ENCODE assay signal across 14 cellular contexts in genomic region chr6:89954721-89955148, GRCh38.
DNase-seq lines count a peak whose midpoint lies in the region; ATAC-seq and TF ChIP-seq lines count a peak whose summit lies in the region.
"Had no signal": no experiment of that assay in that cellular context is flagged by ENCODE, and none has a peak within 500 bp of the region (broad histone marks: within the 10 kb centered on the region; RNA-seq: fewer than 3 reads in every experiment).

No MANE protein-coding gene starts in this region.

- H3K4me1 ChIP-seq in H9 (ENCODE audit: insufficient read depth, low read length), result no peaks in the 10 kb centered on the region
- H3K4me1 ChIP-seq: ascending aorta had no signal

- H2BK5ac ChIP-seq in H9 (ENCODE audit: insufficient read length, low read length), result no peak overlapping the region

- no peaks in the 10 kb centered on the region for H3K9me3 Mint-ChIP-seq in activated CD4-positive, alpha-beta T cell treated with anti-CD3 and anti-CD28 coated beads for 36 hours (ENCODE audit: low read depth)
- H3K9me3 Mint-ChIP-seq in activated naive CD8-positive, alpha-beta T cell (ENCODE audit: low read depth), result no peaks in the 10 kb centered on the region
- H3K9me3 Mint-ChIP-seq in natural killer cell (no peaks in the 10 kb centered on the region), H9 (no peaks in the 10 kb centered on the region)

- TF ChIP-seq CTCF in natural killer cell (IDR thresholded peaks at IDR 0.05), result no peak
- TF ChIP-seq CTCF in H9 (conservative IDR thresholded peaks at IDR 0.05), result no peak

- H2AFZ ChIP-seq in H9 (ENCODE audit: low read length), result no peak overlapping the region

- peak; percentile 33 for DNase-seq in activated CD4-positive, alpha-beta T cell treated with anti-CD3 and anti-CD28 coated beads for 36 hours
- no peak for DNase-seq in activated CD4-positive, alpha-beta T cell treated with anti-CD3 and anti-CD28 coated beads, Interleukin-2, amount 50 U/mL, for 48 hours
- DNase-seq in M059J (ENCODE audit: low read depth) (peak; percentile 3), natural killer cell (no peak), H9 (no peak), ecto neural progenitor cell (ENCODE audit: low spot score) (no peak), DMS53 (lab: John Stamatoyannopoulos, UW) (no peak)
- DNase-seq: COR-L47, GF-D8, NCI-H1417, NCI-H510A, nucleus accumbens had no signal

- H3K56ac ChIP-seq in H9 (ENCODE audit: insufficient read length, low read depth, low read length), result no peak overlapping the region

- H3K18ac ChIP-seq in H9 (ENCODE audit: insufficient read length, low read depth, low read length), result no peak overlapping the region

- no peaks in the 10 kb centered on the region for H3K27me3 Mint-ChIP-seq in activated CD4-positive, alpha-beta T cell treated with anti-CD3 and anti-CD28 coated beads for 36 hours
- H3K27me3 Mint-ChIP-seq in activated naive CD8-positive, alpha-beta T cell, result no peaks in the 10 kb centered on the region
- H3K27me3 Mint-ChIP-seq in natural killer cell (ENCODE audit: low read depth in 2 of 2), result no peaks in the 10 kb centered on the region
- no peaks in the 10 kb centered on the region; the same call in none of the 2 replicates for H3K27me3 Mint-ChIP-seq in H9 (ENCODE audit: low read depth)

- H2BK120ac ChIP-seq in H9 (ENCODE audit: low read depth, low read length, poor library complexity, severe bottlenecking), result no peak overlapping the region

- peaks cover 77% of the 10 kb centered on the region for H3K36me3 Mint-ChIP-seq in activated CD4-positive, alpha-beta T cell treated with anti-CD3 and anti-CD28 coated beads for 36 hours (ENCODE audit: low read depth)
- H3K36me3 Mint-ChIP-seq in activated naive CD8-positive, alpha-beta T cell, result peaks cover 29% of the 10 kb centered on the region
- peaks cover 5% of the 10 kb centered on the region for H3K36me3 Mint-ChIP-seq in natural killer cell
- no peaks in the 10 kb centered on the region for H3K36me3 Mint-ChIP-seq in H9 (ENCODE audit: insufficient read depth in 1 of 3, low read depth in 3 of 3)

- H3K4me2 ChIP-seq in H9 (ENCODE audit: insufficient read depth, insufficient read length, low read length), result no peak overlapping the region

- intact Hi-C loops in activated CD4-positive, alpha-beta T cell treated with anti-CD3 and anti-CD28 coated beads for 36 hours (cut with DNase I, micrococcal nuclease), result loop anchor here (2.0 to 5.0 kb wide), 5 partner anchors 33 to 443 kb away; no protein-coding TSS in a partner anchor
- intact Hi-C loops in natural killer cell (cut with micrococcal nuclease), result loop anchor here (5.0 kb wide), 3 partner anchors 233 to 443 kb away; partner anchors contain the start of gene BACH2

- no peak overlapping the region for H2BK15ac ChIP-seq in H9 (ENCODE audit: low read depth, low read length)

- ATAC-seq in activated CD4-positive, alpha-beta T cell treated with anti-CD3 and anti-CD28 coated beads for 36 hours, result peak; percentile 66
- ATAC-seq in natural killer cell, result no peak

- no peaks in the 10 kb centered on the region for H3K27me3 ChIP-seq in H9 (ENCODE audit: insufficient read depth, low read length)
- H3K27me3 ChIP-seq: ascending aorta had no signal

- H4K8ac ChIP-seq in H9 (replicated peaks; ENCODE audit: insufficient read length, low read depth, low read length), result no peak overlapping the region

- no peaks in the 10 kb centered on the region for H3K9me3 ChIP-seq in H9 (ENCODE audit: control insufficient read depth, low read depth, low read length)
- H3K9me3 ChIP-seq: ascending aorta had no signal

- no peak overlapping the region for H2AK5ac ChIP-seq in H9 (ENCODE audit: insufficient read length, low read length)

- no peak overlapping the region for H4K5ac ChIP-seq in H9 (ENCODE audit: insufficient read length, low read depth, low read length)

- peaks cover 85% of the 10 kb centered on the region for H3K4me1 Mint-ChIP-seq in activated CD4-positive, alpha-beta T cell treated with anti-CD3 and anti-CD28 coated beads for 36 hours
- H3K4me1 Mint-ChIP-seq in activated naive CD8-positive, alpha-beta T cell (ENCODE audit: low read depth), result peaks cover 84% of the 10 kb centered on the region
- H3K4me1 Mint-ChIP-seq in natural killer cell, result peaks cover 49 to 53% of the 10 kb centered on the region in 2 donors
- H3K4me1 Mint-ChIP-seq in H9, result peaks cover 0 to 4% of the 10 kb centered on the region in 2 experiments; a peak in 3 of 4 replicates

- H3K79me1 ChIP-seq in H9 (ENCODE audit: insufficient read depth, low read depth, low read length, poor library complexity, severe bottlenecking), result no peaks in the 10 kb centered on the region

- no peaks in the 10 kb centered on the region for H4K20me1 ChIP-seq in H9 (ENCODE audit: control insufficient read depth, insufficient read depth, insufficient read length)

- no peak overlapping the region for H2BK12ac ChIP-seq in H9 (ENCODE audit: insufficient read length, low read depth, low read length)

- no peaks in the 10 kb centered on the region for H3K23me2 ChIP-seq in H9 (ENCODE audit: insufficient read length, low read depth, low read length, poor library complexity, severe bottlenecking)

- peak overlapping the region; percentile 82 for H3K27ac Mint-ChIP-seq in activated CD4-positive, alpha-beta T cell treated with anti-CD3 and anti-CD28 coated beads for 36 hours
- H3K27ac Mint-ChIP-seq in activated naive CD8-positive, alpha-beta T cell, result peak overlapping the region; percentile 86
- H3K27ac Mint-ChIP-seq in natural killer cell (peak overlapping the region; percentile 10 to 87), H9 (peak overlapping the region in 1 of 3 experiments; percentile 21; a peak in 1 of 7 replicates)

- peak overlapping the region; percentile 1 for H3K4me3 Mint-ChIP-seq in activated CD4-positive, alpha-beta T cell treated with anti-CD3 and anti-CD28 coated beads for 36 hours
- peak overlapping the region; percentile 63 for H3K4me3 Mint-ChIP-seq in activated naive CD8-positive, alpha-beta T cell
- H3K4me3 Mint-ChIP-seq in natural killer cell (peak overlapping the region; percentile 4), H9 (no peak overlapping the region)

- no peaks in the 10 kb centered on the region for H3K79me2 ChIP-seq in H9 (ENCODE audit: insufficient read depth, low read length)

- H2BK20ac ChIP-seq in H9 (ENCODE audit: low read depth, low read length, poor library complexity, severe bottlenecking), result no peak overlapping the region

- no peak overlapping the region for H3K9ac ChIP-seq in H9 (ENCODE audit: extremely low read depth, insufficient read length, low read length)

- H4K91ac ChIP-seq in H9 (ENCODE audit: insufficient read length, low read depth, low read length), result no peak overlapping the region

- no peak overlapping the region for H3K14ac ChIP-seq in H9 (ENCODE audit: insufficient read depth, low read length)

- WGBS in H9 (ENCODE audit: extremely low coverage, insufficient read length, low lambda C conversion rate), result no CpG with 5 or more reads among the region's 1 CpG

- H3K23ac ChIP-seq in H9 (ENCODE audit: insufficient read length, low read depth, low read length), result no peak overlapping the region

- POLR2A ChIA-PET in activated CD4-positive, alpha-beta T cell treated with anti-CD3 and anti-CD28 coated beads for 36 hours (lab: Charles Lee), result interaction anchor here (0.6 to 1.2 kb wide), 11 partner anchors 13 to 631 kb away, joined by 3 to 10 read pairs (median 5); no protein-coding TSS in a partner anchor

- CTCF ChIA-PET in activated CD4-positive, alpha-beta T cell treated with anti-CD3 and anti-CD28 coated beads for 36 hours (lab: Charles Lee), result interaction anchor here (0.8 to 3.6 kb wide), 8 partner anchors 14 to 502 kb away, joined by 3 to 24 read pairs (median 4); no protein-coding TSS in a partner anchor

- no peak overlapping the region for H3T11ph ChIP-seq in H9 (ENCODE audit: low read length)

- H3K27ac ChIP-seq in H9 (ENCODE audit: insufficient read length, low read depth, low read length), result no peak overlapping the region
- H3K27ac ChIP-seq: ascending aorta had no signal

- no peak overlapping the region for H3K4ac ChIP-seq in H9 (ENCODE audit: low read depth, low read length)

Comparison
In these comparisons a context has a peak if more than half of its experiments do, and no peak if none do; other contexts are left out.
1. DNase-seq: peak in activated CD4-positive, alpha-beta T cell treated with anti-CD3 and anti-CD28 coated beads for 36 hours (single experiment) and M059J (single experiment); none in activated CD4-positive, alpha-beta T cell treated with anti-CD3 and anti-CD28 coated beads, Interleukin-2, amount 50 U/mL, for 48 hours (0 of 2), natural killer cell (single experiment), H9 (single experiment), ecto neural progenitor cell (single experiment) and DMS53 (single experiment).
2. H3K4me3 Mint-ChIP-seq: peak in activated CD4-positive, alpha-beta T cell treated with anti-CD3 and anti-CD28 coated beads for 36 hours (single experiment), activated naive CD8-positive, alpha-beta T cell (single experiment) and natural killer cell (single experiment); none in H9 (0 of 2).